In the genomic region with DNA sequence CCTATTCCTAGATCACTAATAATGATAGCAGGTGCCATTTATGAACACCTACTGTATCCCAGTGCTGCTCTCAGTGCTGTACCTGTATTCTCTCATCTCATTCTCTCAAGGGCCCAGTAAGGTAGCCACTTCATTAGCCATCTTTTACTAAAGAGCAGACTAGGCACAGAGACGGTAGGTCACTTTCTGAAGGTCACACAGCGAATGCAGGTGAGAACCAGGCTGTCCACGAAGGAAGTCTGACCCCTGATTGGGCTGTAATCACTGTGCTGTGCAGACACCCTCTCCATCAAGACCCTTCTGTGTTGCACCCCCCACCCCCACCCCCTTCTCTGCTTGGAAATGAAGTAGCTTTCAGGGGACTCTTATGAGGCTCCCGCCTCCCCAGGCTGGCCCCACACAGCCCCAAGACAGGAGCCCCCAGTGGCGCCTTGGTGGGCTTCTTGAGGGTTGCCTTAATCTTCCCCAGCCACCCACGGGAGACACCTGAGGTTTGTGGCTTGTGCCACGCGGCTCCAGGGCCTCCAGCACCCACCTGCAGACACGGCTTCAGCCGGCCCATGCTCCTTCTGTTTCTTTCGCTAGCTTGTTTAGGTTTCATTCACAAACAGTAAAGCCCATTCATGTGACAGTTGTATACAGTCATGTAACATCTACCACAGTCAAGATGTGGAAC, we compare ENCODE assay signal across 16 cellular contexts.
DNase-seq lines count a peak whose midpoint lies in the region; ATAC-seq, FAIRE-seq and TF ChIP-seq lines count a peak whose summit lies in the region.
"Had no signal": no experiment of that assay in that cellular context is flagged by ENCODE, and none has a peak within 500 bp of the region (broad histone marks: within the 10 kb centered on the region; RNA-seq: fewer than 3 reads in every experiment).

No MANE protein-coding gene starts in this region.

- no TSS peak for BruUV-seq in HepG2 (replicated peaks; lab: Mats Ljungman, UMichigan)

- H2AFZ ChIP-seq in HepG2 (ENCODE audit: low read length) (no peak overlapping the region), osteoblast (ENCODE audit: low read length) (no peak overlapping the region), GM23248 (no peak overlapping the region)

- H3K27ac ChIP-seq in HepG2 (ENCODE audit: extremely low read length, insufficient read depth, low read length) (no peak overlapping the region), right lobe of liver (no peak overlapping the region), osteoblast (ENCODE audit: low read depth, low read length) (no peak overlapping the region), GM23248 (no peak overlapping the region)
- H3K27ac ChIP-seq: 22Rv1, HL-60 had no signal

- no peaks in the 10 kb centered on the region for H3K9me3 ChIP-seq in HepG2 (ENCODE audit: low read length)
- peaks cover 0 to 6% (median 0%) of the 10 kb centered on the region in 4 donors for H3K9me3 ChIP-seq in right lobe of liver
- H3K9me3 ChIP-seq in osteoblast (ENCODE audit: low read depth, low read length) = no peaks in the 10 kb centered on the region
- H3K9me3 ChIP-seq in GM23248 (ENCODE audit: low read depth) = no peaks in the 10 kb centered on the region

- no peak for TF ChIP-seq CTCF in HepG2 (CRISPR knock-in tag; IDR thresholded peaks at IDR 0.05)
- TF ChIP-seq CTCF in right lobe of liver (IDR thresholded peaks at IDR 0.05) = no peak
- TF ChIP-seq CTCF in osteoblast (IDR thresholded peaks at IDR 0.05; ENCODE audit: extremely low read depth, low read depth, low read length) = no peak

- DNase-seq in HepG2 (ENCODE audit: low spot score) (no peak), right lobe of liver (no peak), islet precursor cell (peak; percentile 34), osteoblast (ENCODE audit: insufficient read length, low spot score, missing footprints) (peak; percentile 58), GM23248 (no peak)
- no peak for DNase-seq in activated CD8-positive, alpha-beta memory T cell treated with anti-CD3 and anti-CD28 coated beads for 24 hours
- DNase-seq: CD8-positive, alpha-beta T cell; COR-L47; DND-41; GDM1; HCEC 1CT had no signal

- H3K27me3 ChIP-seq in HepG2 (ENCODE audit: control insufficient read depth in 1 of 2, insufficient read depth in 2 of 2, low read length in 2 of 2) (peaks cover 2 to 28% of the 10 kb centered on the region in 2 experiments; a peak in 3 of 5 replicates), right lobe of liver (no peaks in the 10 kb centered on the region), osteoblast (ENCODE audit: insufficient read depth, low read length) (peaks cover 6% of the 10 kb centered on the region), GM23248 (replicated peaks; ENCODE audit: insufficient read depth) (no peaks in the 10 kb centered on the region)

- ATAC-seq in HepG2 (no peak), right lobe of liver (no peak), GM18873 (IDR thresholded peaks at IDR 0.05; ENCODE audit: low FRiP score, unreplicated experiment) (no peak)
- ATAC-seq: CD8-positive, alpha-beta T cell had no signal

- CTCF ChIA-PET in HepG2 (lab: Yijun Ruan, JAX; ENCODE audit: low intra/inter-chr PET ratio, low total read pairs) = no interaction called here

- no peaks in the 10 kb centered on the region for H3K79me2 ChIP-seq in HepG2 (ENCODE audit: insufficient read depth, low read length)
- no peaks in the 10 kb centered on the region for H3K79me2 ChIP-seq in osteoblast (ENCODE audit: insufficient read depth, low read length)
- H3K79me2 ChIP-seq in GM23248 (ENCODE audit: insufficient read depth) = no peaks in the 10 kb centered on the region

- H3K4me2 ChIP-seq in HepG2 (ENCODE audit: low read depth, low read length) (no peak overlapping the region), osteoblast (ENCODE audit: insufficient read depth, low read length) (no peak overlapping the region), GM23248 (ENCODE audit: unreplicated experiment) (no peak overlapping the region)

- H3K36me3 ChIP-seq in HepG2 (replicated peaks in 1 of 2; ENCODE audit: control insufficient read depth in 1 of 2, insufficient read depth in 2 of 2, low read length in 2 of 2) (no peaks in the 10 kb centered on the region), right lobe of liver (no peaks in the 10 kb centered on the region), osteoblast (ENCODE audit: insufficient read depth, low read length) (no peaks in the 10 kb centered on the region), GM23248 (ENCODE audit: low read depth) (no peaks in the 10 kb centered on the region)

- intact Hi-C loops in HepG2 (cut with micrococcal nuclease; ENCODE audit: unreplicated experiment) (no loop called here), right lobe of liver (cut with DNase I) (no loop called here)

- no peak overlapping the region for H3K9ac ChIP-seq in HepG2 (ENCODE audit: insufficient read depth, low read depth, low read length)
- no peak overlapping the region for H3K9ac ChIP-seq in GM23248

- no peaks in the 10 kb centered on the region for H3F3A ChIP-seq in GM23248 (ENCODE audit: insufficient read depth)

- H3K4me3 ChIP-seq in HepG2 (replicated peaks in 1 of 3; ENCODE audit: insufficient read depth in 1 of 3, low read depth in 2 of 3, low read length in 3 of 3) (no peak overlapping the region), right lobe of liver (no peak overlapping the region), osteoblast (ENCODE audit: insufficient read depth, low read length) (no peak overlapping the region), GM23248 (no peak overlapping the region)

- H3K4me1 ChIP-seq in HepG2 (ENCODE audit: insufficient read depth, low read length) (no peaks in the 10 kb centered on the region), right lobe of liver (no peaks in the 10 kb centered on the region), osteoblast (ENCODE audit: insufficient read depth, low read length) (peaks cover 10% of the 10 kb centered on the region), GM23248 (ENCODE audit: insufficient read depth) (peaks cover 7% of the 10 kb centered on the region)

- FAIRE-seq in HepG2 (lab: Jason Lieb, UNC) = no peak
- FAIRE-seq: GM12892, GM19239 had no signal

- no peaks in the 10 kb centered on the region for H3K9me2 ChIP-seq in GM23248 (ENCODE audit: insufficient read depth)

- TF ChIP-seq POLR2A in HepG2 (IDR thresholded peaks at IDR 0.05; ENCODE audit: insufficient read depth in 1 of 2, low read depth in 2 of 2, low read length in 2 of 2) (no peak), right lobe of liver (IDR thresholded peaks at IDR 0.05) (no peak)

- TF ChIP-seq EP300 in HepG2 (IDR thresholded peaks at IDR 0.05; ENCODE audit: low read depth in 2 of 2, low read length in 2 of 2) (no peak), HepG2 (CRISPR knock-in tag; IDR thresholded peaks at IDR 0.05; ENCODE audit: borderline replicate concordance) (no peak)

- no peak for TF ChIP-seq RAD21 in HepG2 (CRISPR knock-in tag; IDR thresholded peaks at IDR 0.05)

- POLR2A ChIA-PET in HepG2 (lab: Yijun Ruan, JAX) = no interaction called here

- in situ Hi-C loops in HepG2 (cut with HindIII; ENCODE audit: extremely low pct_ligation_motif_present, low pct_unique_long_range_greater_than_20kb) (no loop called here), GM23248 (cut with MboI) (no loop called here)

- H4K20me1 ChIP-seq in HepG2 (ENCODE audit: insufficient read depth, low read length) = no peaks in the 10 kb centered on the region
- H4K20me1 ChIP-seq in osteoblast (ENCODE audit: insufficient read depth, low read length) = no peaks in the 10 kb centered on the region
- no peaks in the 10 kb centered on the region for H4K20me1 ChIP-seq in GM23248 (ENCODE audit: insufficient read depth)

- WGBS in HepG2 (ENCODE audit: low lambda C conversion rate) = 39% methylated on average over 8 of the region's 11 CpGs
- WGBS in right lobe of liver (ENCODE audit: insufficient coverage, low coverage, low lambda C conversion rate, missing lambda C conversion rate) = 71% methylated on average over 5 of the region's 11 CpGs
- 73 to 76% methylated on average over 11 of the region's 11 CpGs for WGBS in GM23248 (ENCODE audit: low coverage in 1 of 2, low lambda C conversion rate in 2 of 2, missing lambda C conversion rate in 2 of 2), 2 experiments

TF ChIP-seq in HepG2, 621 proteins besides CTCF, POLR2A, EP300 and RAD21:
- TF ChIP-seq FOXP1 (IDR thresholded peaks at IDR 0.05) (no peak), FOXP1 (CRISPR knock-in tag; IDR thresholded peaks at IDR 0.05) (no peak), ZNF768 (CRISPR knock-in tag; IDR thresholded peaks at IDR 0.05) (peak; percentile 72)

Comparison
In these comparisons a context has a peak if more than half of its experiments do, and no peak if none do; other contexts are left out.
1. DNase-seq: peak in islet precursor cell (single experiment) and osteoblast (single experiment); none in HepG2 (single experiment), right lobe of liver (0 of 3), activated CD8-positive, alpha-beta memory T cell treated with anti-CD3 and anti-CD28 coated beads for 24 hours (single experiment) and GM23248 (single experiment).